14 cellular contexts compared by ENCODE assay signal in genomic region chr2:170298115-170298514, GRCh38.
A peak's percentile ranks its signal among the peaks of the same experiment; 100 is the strongest.
DNase-seq lines count a peak whose midpoint lies in the region; ATAC-seq and TF ChIP-seq lines count a peak whose summit lies in the region.
"Had no signal": no experiment of that assay in that cellular context is flagged by ENCODE, and none has a peak within 500 bp of the region (broad histone marks: within the 10 kb centered on the region; RNA-seq: fewer than 3 reads in every experiment).

No MANE protein-coding gene starts in this region.

- CTCF ChIA-PET in Calu3 (lab: Charles Lee), result no interaction called here

- TF ChIP-seq CTCF in neural cell (IDR thresholded peaks at IDR 0.05; ENCODE audit: poor library complexity, severe bottlenecking) (no peak), Calu3 (IDR thresholded peaks at IDR 0.05; ENCODE audit: unreplicated experiment) (no peak)

- H3F3A ChIP-seq in neural cell (ENCODE audit: insufficient read depth, low read length, poor library complexity, severe bottlenecking), result no peaks in the 10 kb centered on the region

- no peak overlapping the region for H2AK5ac ChIP-seq in mesendoderm (ENCODE audit: low read length)

- H4K20me1 ChIP-seq in neural cell (ENCODE audit: insufficient read depth), result no peaks in the 10 kb centered on the region

- H3K4me2 ChIP-seq in neural cell (ENCODE audit: low read length) (no peak overlapping the region), mesendoderm (ENCODE audit: low read length) (no peak overlapping the region)

- H3K4me3 ChIP-seq in neural cell (ENCODE audit: low read length) (no peak overlapping the region), mesendoderm (ENCODE audit: low read length) (no peak overlapping the region)
- H3K4me3 ChIP-seq: testis had no signal

- no peaks in the 10 kb centered on the region for H3K36me3 Mint-ChIP-seq in Calu3 (ENCODE audit: insufficient read depth, unreplicated experiment)

- no peaks in the 10 kb centered on the region for H3K79me2 ChIP-seq in neural cell (replicated peaks; ENCODE audit: insufficient read depth, low read length)
- H3K79me2 ChIP-seq in mesendoderm (ENCODE audit: control insufficient read depth, insufficient read depth, low read length), result no peaks in the 10 kb centered on the region

- no peak overlapping the region for H3K27ac Mint-ChIP-seq in Calu3 (ENCODE audit: unreplicated experiment)
- H3K27ac Mint-ChIP-seq: natural killer cell treated with Interleukin-12 subunit alpha and Interleukin-12 subunit beta and Interleukin-15 and Interleukin-18, amount 100 ng/mL, for 72 hours had no signal

- H3K27ac ChIP-seq in neural cell (ENCODE audit: low read length) (peak overlapping the region; percentile 51), mesendoderm (ENCODE audit: low read depth, low read length) (no peak overlapping the region)
- H3K27ac ChIP-seq: foreskin keratinocyte, testis had no signal

- BruUV-seq in Calu3 (replicated peaks; lab: Mats Ljungman, UMichigan), result no TSS peak

- WGBS in mesendoderm (ENCODE audit: extremely low coverage, insufficient coverage, low lambda C conversion rate), result no CpG with 5 or more reads among the region's 1 CpG

- no peak overlapping the region for H2BK5ac ChIP-seq in mesendoderm (ENCODE audit: low read length)

- no peak overlapping the region for H2AFZ ChIP-seq in neural cell (ENCODE audit: low read depth, low read length)

- no peak overlapping the region for H3K4me3 Mint-ChIP-seq in Calu3 (ENCODE audit: low read depth, unreplicated experiment)
- H3K4me3 Mint-ChIP-seq: natural killer cell treated with Interleukin-12 subunit alpha and Interleukin-12 subunit beta and Interleukin-15 and Interleukin-18, amount 100 ng/mL, for 72 hours had no signal

- H3K56ac ChIP-seq in mesendoderm (ENCODE audit: low read length), result no peak overlapping the region

- no peak overlapping the region for H3K18ac ChIP-seq in mesendoderm (ENCODE audit: low read length)

- no peak for DNase-seq in mesendoderm
- DNase-seq in NCI-H446 (lab: John Stamatoyannopoulos, UW), result no peak
- DNase-seq in Calu3, result no peak
- DNase-seq: foreskin keratinocyte, H7, NCI-H774, SHP77 treated with DMSO at 0.1 percent for 48 hours, testis had no signal

- no peak for TF ChIP-seq RAD21 in neural cell (conservative IDR thresholded peaks at IDR 0.05)

- no peak overlapping the region for H3K23ac ChIP-seq in mesendoderm (ENCODE audit: low read length)

- H3K9me3 Mint-ChIP-seq in Calu3 (ENCODE audit: low read depth, unreplicated experiment), result no peaks in the 10 kb centered on the region

- H3K9me3 ChIP-seq in neural cell (ENCODE audit: low read length), result no peaks in the 10 kb centered on the region
- H3K9me3 ChIP-seq: testis had no signal

- no peaks in the 10 kb centered on the region for H3K27me3 Mint-ChIP-seq in Calu3 (ENCODE audit: unreplicated experiment)

- no peaks in the 10 kb centered on the region for H3K4me1 Mint-ChIP-seq in Calu3 (ENCODE audit: low read depth, unreplicated experiment)

- H3K27me3 ChIP-seq in neural cell (ENCODE audit: insufficient read depth, low read depth, low read length), result no peaks in the 10 kb centered on the region
- no peaks in the 10 kb centered on the region for H3K27me3 ChIP-seq in mesendoderm (ENCODE audit: insufficient read depth, low read length, poor library complexity)
- H3K27me3 ChIP-seq: testis had no signal

- no peaks in the 10 kb centered on the region for H3K9me2 ChIP-seq in neural cell (ENCODE audit: insufficient read depth, low read length)

- H3K9ac ChIP-seq in neural cell (ENCODE audit: low read length) (no peak overlapping the region), mesendoderm (ENCODE audit: low read length) (no peak overlapping the region)

- H4K5ac ChIP-seq in mesendoderm (ENCODE audit: low read length), result no peak overlapping the region

- TF ChIP-seq EP300 in neural cell (conservative IDR thresholded peaks at IDR 0.05; ENCODE audit: poor library complexity, severe bottlenecking), result no peak

- no peak overlapping the region for H3K4ac ChIP-seq in mesendoderm (ENCODE audit: low read depth, low read length)

- ATAC-seq in GM18909 (IDR thresholded peaks at IDR 0.05; ENCODE audit: poor library complexity, unreplicated experiment) (peak; percentile 92), GM21619 (IDR thresholded peaks at IDR 0.05; ENCODE audit: unreplicated experiment) (peak; percentile 89), HG03196 (IDR thresholded peaks at IDR 0.05; ENCODE audit: unreplicated experiment) (peak; percentile 83)
- ATAC-seq: foreskin keratinocyte, sciatic nerve had no signal

- H3K79me1 ChIP-seq in mesendoderm (ENCODE audit: low read length), result no peaks in the 10 kb centered on the region

- no peaks in the 10 kb centered on the region for H3K4me1 ChIP-seq in mesendoderm (ENCODE audit: control insufficient read depth, low read depth, low read length)
- H3K4me1 ChIP-seq: foreskin keratinocyte, testis had no signal

- no peak overlapping the region for H4K8ac ChIP-seq in mesendoderm (ENCODE audit: low read depth, low read length)

- intact Hi-C loops in Calu3 (cut with micrococcal nuclease; ENCODE audit: unreplicated experiment), result no loop called here

- no peak overlapping the region for H2BK15ac ChIP-seq in mesendoderm (replicated peaks; ENCODE audit: low read depth)

- H3K36me3 ChIP-seq in neural cell (ENCODE audit: insufficient read depth, low read length) (no peaks in the 10 kb centered on the region), mesendoderm (ENCODE audit: control insufficient read depth, insufficient read depth, low read length) (no peaks in the 10 kb centered on the region)

- no peak overlapping the region for H2BK120ac ChIP-seq in mesendoderm (ENCODE audit: low read depth, low read length)

TF ChIP-seq in neural cell, 6 proteins besides CTCF, POLR2A, EP300 and RAD21:
- TF ChIP-seq REST (IDR thresholded peaks at IDR 0.05; ENCODE audit: borderline replicate concordance) (no peak), MXI1 (conservative IDR thresholded peaks at IDR 0.05; ENCODE audit: poor library complexity, severe bottlenecking) (no peak), EZH2 (IDR thresholded peaks at IDR 0.05; ENCODE audit: borderline replicate concordance, insufficient read depth, low read length, poor library complexity, severe bottlenecking) (no peak), SMC3 (conservative IDR thresholded peaks at IDR 0.05; ENCODE audit: poor library complexity) (no peak), TAF1 (IDR thresholded peaks at IDR 0.05; ENCODE audit: low read depth) (no peak), POLR2AphosphoS5 (IDR thresholded peaks at IDR 0.05) (no peak)
